1 cellular context compared by ENCODE assay signal in genomic region chr17:76737082-76737675, GRCh38.
TF ChIP-seq lines count a peak whose summit lies in the region.

Gene SRSF2, minus strand, starts transcription at chr17:76737331. Its CDS starts 171 bp downstream, at chr17:76737160.

TF ChIP-seq in HepG2, 621 proteins besides CTCF, POLR2A, EP300 and RAD21 (continued from another document and continues in another):
- 0 out of 2 replicates have a peak, but pooled peaks have one; percentile 45 for TF ChIP-seq RERE (CRISPR knock-in tag; IDR thresholded peaks at IDR 0.05; ENCODE audit: low read depth)
- TF ChIP-seq NRL (CRISPR knock-in tag; IDR thresholded peaks at IDR 0.05; ENCODE audit: borderline replicate concordance): peak; percentile 89
- peak; percentile 49 for TF ChIP-seq ZNF407 (CRISPR knock-in tag; IDR thresholded peaks at IDR 0.05; ENCODE audit: not compliant biosample characterization)
- TF ChIP-seq ZNF883 (CRISPR knock-in tag; IDR thresholded peaks at IDR 0.05; ENCODE audit: not compliant biosample characterization): peak; percentile 60
- no peak for TF ChIP-seq SNAPC5 (CRISPR knock-in tag; IDR thresholded peaks at IDR 0.05; ENCODE audit: borderline replicate concordance)
- TF ChIP-seq MYPOP (CRISPR knock-in tag; IDR thresholded peaks at IDR 0.05): peak; percentile 28; the same call in 1 of the 2 replicates
- TF ChIP-seq SNAPC2 (CRISPR knock-in tag; IDR thresholded peaks at IDR 0.05): peak; percentile 15; the same call in 1 of the 2 replicates
- TF ChIP-seq POLR2G (IDR thresholded peaks at IDR 0.05; ENCODE audit: low read depth, low read length): peak; percentile 100
- TF ChIP-seq ZNF274 (CRISPR knock-in tag; IDR thresholded peaks at IDR 0.05): no peak; the same call in 1 of the 2 replicates
- TF ChIP-seq CHD2 (IDR thresholded peaks at IDR 0.05; ENCODE audit: low read depth, low read length): no peak
- 0 out of 2 replicates have a peak, but pooled peaks have one; percentile 87 for TF ChIP-seq GTF3A (CRISPR knock-in tag; conservative IDR thresholded peaks at IDR 0.05)
- TF ChIP-seq FOXK2 (IDR thresholded peaks at IDR 0.05): 0 out of 2 replicates have a peak, but pooled peaks have one; percentile 30
- TF ChIP-seq MXD1 (CRISPR knock-in tag; IDR thresholded peaks at IDR 0.05): peak; percentile 89
- no peak; the same call in 1 of the 2 replicates for TF ChIP-seq FOXM1 (CRISPR knock-in tag; IDR thresholded peaks at IDR 0.05)
- peak; percentile 10 for TF ChIP-seq BCL3 (CRISPR knock-in tag; IDR thresholded peaks at IDR 0.05)
- TF ChIP-seq MEIS2 (CRISPR knock-in tag; IDR thresholded peaks at IDR 0.05): peak; percentile 88
- peak; percentile 16; the same call in 1 of the 2 replicates for TF ChIP-seq SOX13 (IDR thresholded peaks at IDR 0.05)
- TF ChIP-seq SOX13 (CRISPR knock-in tag; conservative IDR thresholded peaks at IDR 0.05 in 1 of 2, IDR thresholded peaks at IDR 0.05 in 1 of 2): peak in 1 of 2 experiments; percentile 40; a peak in 1 of 4 replicates
- TF ChIP-seq DNMT1 (CRISPR knock-in tag; IDR thresholded peaks at IDR 0.05): no peak
- TF ChIP-seq SNAPC4 (CRISPR knock-in tag; IDR thresholded peaks at IDR 0.05): peak; percentile 94; the same call in 1 of the 2 replicates
- TF ChIP-seq TCF12 (IDR thresholded peaks at IDR 0.05): no peak
- TF ChIP-seq TCF12 (CRISPR knock-in tag; IDR thresholded peaks at IDR 0.05): peak; percentile 85
- no peak for TF ChIP-seq ZNF7 (CRISPR knock-in tag; IDR thresholded peaks at IDR 0.05)
- TF ChIP-seq SIN3A (IDR thresholded peaks at IDR 0.05; ENCODE audit: borderline replicate concordance, low read depth, low read length): peak; percentile 99
- TF ChIP-seq MYNN (CRISPR knock-in tag; IDR thresholded peaks at IDR 0.05; ENCODE audit: low read depth): peak; percentile 88; the same call in 1 of the 2 replicates
- TF ChIP-seq NCOR1 (IDR thresholded peaks at IDR 0.05; ENCODE audit: borderline replicate concordance, low read length): no peak
- peak; percentile 26 for TF ChIP-seq HNRNPK (IDR thresholded peaks at IDR 0.05; ENCODE audit: low read depth, low read length, poor library complexity, severe bottlenecking)
- no peak; the same call in 1 of the 2 replicates for TF ChIP-seq ZNF691 (CRISPR knock-in tag; IDR thresholded peaks at IDR 0.05; ENCODE audit: borderline replicate concordance, low read depth)
- no peak for TF ChIP-seq NFRKB (IDR thresholded peaks at IDR 0.05)
- TF ChIP-seq KDM2A (CRISPR knock-in tag; IDR thresholded peaks at IDR 0.05; ENCODE audit: borderline replicate concordance, low read depth): peak; percentile 95
- no peak; the same call in 1 of the 2 replicates for TF ChIP-seq ZNF567 (CRISPR knock-in tag; IDR thresholded peaks at IDR 0.05; ENCODE audit: borderline replicate concordance)
- TF ChIP-seq RARA (CRISPR knock-in tag; IDR thresholded peaks at IDR 0.05): peak; percentile 74
- no peak for TF ChIP-seq LCORL (IDR thresholded peaks at IDR 0.05)
- peak; percentile 68 for TF ChIP-seq LCORL (CRISPR knock-in tag; IDR thresholded peaks at IDR 0.05)
- TF ChIP-seq GABPA (IDR thresholded peaks at IDR 0.05; ENCODE audit: low read depth, low read length): peak; percentile 76
- peak; percentile 88 for TF ChIP-seq GABPA (CRISPR knock-in tag; IDR thresholded peaks at IDR 0.05; ENCODE audit: low read depth)
